ENCODE assay signal across 11 cellular contexts in the genomic region with DNA sequence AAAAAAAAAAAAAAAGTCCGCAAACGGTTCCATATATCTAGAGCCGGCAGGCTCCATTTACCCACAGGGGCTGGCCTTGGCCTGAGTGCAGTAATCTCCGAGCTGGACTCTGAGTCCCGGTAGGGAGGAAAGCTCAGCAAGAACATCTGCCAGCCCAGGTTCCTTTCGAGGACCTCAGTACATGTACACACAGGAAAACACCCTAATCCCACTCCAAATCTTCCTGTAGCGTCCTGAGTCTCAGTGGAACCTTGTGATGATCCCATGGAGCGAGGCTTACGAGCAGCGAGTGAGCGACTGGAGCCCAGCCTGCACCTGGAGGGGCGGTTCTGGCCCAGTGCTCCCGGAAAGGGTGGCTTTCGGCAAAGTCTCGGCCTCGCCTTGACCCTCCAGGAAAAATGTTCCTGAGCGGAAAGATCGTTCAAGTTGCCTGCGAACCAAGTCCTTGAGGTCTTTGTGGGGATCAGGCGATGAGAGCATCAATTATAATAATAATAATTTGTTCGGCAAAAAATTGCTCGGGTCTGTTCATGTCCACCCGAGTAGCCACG. TPM values are rescaled to one million over a fixed set of nuclear protein-coding genes. Genes with fewer than 3 reads are reported as not detected.
DNase-seq lines count a peak whose midpoint lies in the region; ATAC-seq, FAIRE-seq and TF ChIP-seq lines count a peak whose summit lies in the region.
"Had no signal": no experiment of that assay in that cellular context is flagged by ENCODE, and none has a peak within 500 bp of the region (broad histone marks: within the 10 kb centered on the region; RNA-seq: fewer than 3 reads in every experiment).

No MANE protein-coding gene starts in this region.

- H3K79me2 ChIP-seq in keratinocyte (ENCODE audit: control insufficient read depth, insufficient read depth, low read length): no peaks in the 10 kb centered on the region

- peak overlapping the region; percentile 90 for H2AFZ ChIP-seq in keratinocyte (ENCODE audit: control insufficient read depth, low read length)

- CTCF ChIA-PET in T-cell (lab: Charles Lee): interaction anchor here in 1 of 2 donors (0.7 kb wide), 1 partner anchor 8 kb away, joined by 6 read pairs; no protein-coding TSS in a partner anchor

- no peak for FAIRE-seq in keratinocyte (lab: Jason Lieb, UNC)
- FAIRE-seq: endometrium had no signal

- H3K4me1 Mint-ChIP-seq in CD4-positive, CD25-positive, alpha-beta regulatory T cell: peaks cover 0 to 10% (median 4%) of the 10 kb centered on the region in 4 donors
- H3K4me1 Mint-ChIP-seq in HFFc6 (ENCODE audit: low read depth): peaks cover 27% of the 10 kb centered on the region
- H3K4me1 Mint-ChIP-seq in activated T-helper 2 cell treated with anti-CD3 and anti-CD28 coated beads, Interferon-gamma antibody, Interleukin-2, Interleukin-4, amounts not matched to agents 10 μg/mL and 5 μg/mL and 100 μg/mL, durations not matched to agents 14 hours and 24 hours and 36 hours (ENCODE audit: low read depth): peaks cover 18% of the 10 kb centered on the region
- peaks cover 0 to 7% (median 5%) of the 10 kb centered on the region in 3 donors for H3K4me1 Mint-ChIP-seq in T-cell

- no peaks in the 10 kb centered on the region for H3K9me1 ChIP-seq in keratinocyte (ENCODE audit: control insufficient read depth, extremely low read depth, insufficient read depth, low read length)

- H3K27ac ChIP-seq in CD4-positive, CD25-positive, alpha-beta regulatory T cell (ENCODE audit: insufficient read depth, low read length, poor library complexity, severe bottlenecking): no peak overlapping the region
- H3K27ac ChIP-seq in keratinocyte (ENCODE audit: control insufficient read depth, insufficient read depth, low read length): no peak overlapping the region

- ATAC-seq in CD4-positive, CD25-positive, alpha-beta regulatory T cell (ENCODE audit: low read depth in 2 of 2): no peak
- ATAC-seq in T-cell (replicated peaks in 1 of 4) (no peak), GM21825 (IDR thresholded peaks at IDR 0.05; ENCODE audit: unreplicated experiment) (no peak)
- ATAC-seq: naive thymus-derived CD8-positive, alpha-beta T cell had no signal

- peak overlapping the region in 2 of 3 donors; percentile 54 to 83 for H3K27ac Mint-ChIP-seq in CD4-positive, CD25-positive, alpha-beta regulatory T cell
- H3K27ac Mint-ChIP-seq in HFFc6 (no peak overlapping the region), T-cell (peak overlapping the region in 1 of 2 donors; percentile 71)
- H3K27ac Mint-ChIP-seq in activated T-helper 2 cell treated with anti-CD3 and anti-CD28 coated beads, Interferon-gamma antibody, Interleukin-2, Interleukin-4, amounts not matched to agents 10 μg/mL and 5 μg/mL and 100 μg/mL, durations not matched to agents 14 hours and 24 hours and 36 hours: no peak overlapping the region

- peak overlapping the region; percentile 55 for H3K9ac ChIP-seq in keratinocyte (ENCODE audit: control insufficient read depth, extremely low read depth, insufficient read depth, low read length)

- intact Hi-C loops in activated T-helper 2 cell treated with anti-CD3 and anti-CD28 coated beads, Interferon-gamma antibody, Interleukin-2, Interleukin-4, amounts not matched to agents 10 μg/mL and 5 μg/mL and 100 μg/mL, durations not matched to agents 14 hours and 24 hours and 36 hours (cut with micrococcal nuclease): loop anchor here (2.0 to 10.0 kb wide), 3 partner anchors 45 to 269 kb away; no protein-coding TSS in a partner anchor

- no peaks in the 10 kb centered on the region for H3K4me1 ChIP-seq in CD4-positive, CD25-positive, alpha-beta regulatory T cell (ENCODE audit: control insufficient read depth, insufficient read depth, low read length, poor library complexity, severe bottlenecking)
- peaks cover 7% of the 10 kb centered on the region for H3K4me1 ChIP-seq in keratinocyte (ENCODE audit: control insufficient read depth, extremely low read depth, insufficient read depth, low read length)

- peak overlapping the region in 1 of 4 donors; percentile 46 for H3K4me3 Mint-ChIP-seq in CD4-positive, CD25-positive, alpha-beta regulatory T cell
- H3K4me3 Mint-ChIP-seq in HFFc6 (peak overlapping the region; percentile 86), T-cell (no peak overlapping the region)
- peak overlapping the region; percentile 68 for H3K4me3 Mint-ChIP-seq in activated T-helper 2 cell treated with anti-CD3 and anti-CD28 coated beads, Interferon-gamma antibody, Interleukin-2, Interleukin-4, amounts not matched to agents 10 μg/mL and 5 μg/mL and 100 μg/mL, durations not matched to agents 14 hours and 24 hours and 36 hours (ENCODE audit: low read depth)

- dilution Hi-C loops in keratinocyte (cut with MboI; ENCODE audit: extremely low pct_ligation_motif_present, low sequenced_read_pairs): no loop called here

- peaks cover 87% of the 10 kb centered on the region for H3K27me3 Mint-ChIP-seq in CD4-positive, CD25-positive, alpha-beta regulatory T cell
- H3K27me3 Mint-ChIP-seq in HFFc6 (ENCODE audit: insufficient read depth): peaks cover 34% of the 10 kb centered on the region
- H3K27me3 Mint-ChIP-seq in activated T-helper 2 cell treated with anti-CD3 and anti-CD28 coated beads, Interferon-gamma antibody, Interleukin-2, Interleukin-4, amounts not matched to agents 10 μg/mL and 5 μg/mL and 100 μg/mL, durations not matched to agents 14 hours and 24 hours and 36 hours (ENCODE audit: low read depth): peaks cover 68% of the 10 kb centered on the region
- peaks cover 76 to 87% of the 10 kb centered on the region in 2 donors for H3K27me3 Mint-ChIP-seq in T-cell

- peaks cover 62% of the 10 kb centered on the region for H3K27me3 ChIP-seq in CD4-positive, CD25-positive, alpha-beta regulatory T cell (ENCODE audit: control insufficient read depth, insufficient read depth, low read length)
- peaks cover 24% of the 10 kb centered on the region for H3K27me3 ChIP-seq in keratinocyte (ENCODE audit: control insufficient read depth, extremely low read depth, insufficient read depth, low read length)

- no peaks in the 10 kb centered on the region for H3K36me3 Mint-ChIP-seq in CD4-positive, CD25-positive, alpha-beta regulatory T cell
- H3K36me3 Mint-ChIP-seq in HFFc6 (ENCODE audit: low read depth) (peaks cover 11% of the 10 kb centered on the region; the same call in 1 of the 2 replicates), T-cell (peaks cover 7% of the 10 kb centered on the region)
- peaks cover 11% of the 10 kb centered on the region for H3K36me3 Mint-ChIP-seq in activated T-helper 2 cell treated with anti-CD3 and anti-CD28 coated beads, Interferon-gamma antibody, Interleukin-2, Interleukin-4, amounts not matched to agents 10 μg/mL and 5 μg/mL and 100 μg/mL, durations not matched to agents 14 hours and 24 hours and 36 hours (ENCODE audit: low read depth)

- peaks cover 28 to 43% of the 10 kb centered on the region in 2 experiments for H3K9me3 ChIP-seq in CD4-positive, CD25-positive, alpha-beta regulatory T cell (ENCODE audit: control insufficient read depth in 2 of 2, low read length in 2 of 2)
- no peaks in the 10 kb centered on the region for H3K9me3 ChIP-seq in keratinocyte (ENCODE audit: control insufficient read depth, low read depth, low read length)

- no peak for TF ChIP-seq CTCF in HFFc6 (IDR thresholded peaks at IDR 0.05)
- TF ChIP-seq CTCF in keratinocyte (optimal IDR thresholded peaks at IDR 0.05 in 1 of 3, IDR thresholded peaks at IDR 0.05 in 1 of 3, conservative IDR thresholded peaks at IDR 0.05 in 1 of 3; ENCODE audit: extremely low read depth in 1 of 3, insufficient read depth in 2 of 3, low read length in 3 of 3): no peak

- H3K4me2 ChIP-seq in keratinocyte (ENCODE audit: control insufficient read depth, extremely low read depth, insufficient read depth, low read depth, low read length): peak overlapping the region; percentile 80

- H3K9me3 Mint-ChIP-seq in CD4-positive, CD25-positive, alpha-beta regulatory T cell: peaks cover 10 to 45% (median 19%) of the 10 kb centered on the region in 7 donors
- H3K9me3 Mint-ChIP-seq in HFFc6 (peaks cover 5% of the 10 kb centered on the region; the same call in 1 of the 2 replicates), T-cell (peaks cover 8 to 31% (median 17%) of the 10 kb centered on the region in 3 donors)
- H3K9me3 Mint-ChIP-seq in activated T-helper 2 cell treated with anti-CD3 and anti-CD28 coated beads, Interferon-gamma antibody, Interleukin-2, Interleukin-4, amounts not matched to agents 10 μg/mL and 5 μg/mL and 100 μg/mL, durations not matched to agents 14 hours and 24 hours and 36 hours: peaks cover 25% of the 10 kb centered on the region

- POLR2A ChIA-PET in T-cell (lab: Charles Lee): no interaction called here

- no peak for DNase-seq in CD4-positive, CD25-positive, alpha-beta regulatory T cell
- DNase-seq in HFFc6 (no peak), keratinocyte (ENCODE audit: low read depth, low spot score) (no peak), medulla oblongata (ENCODE audit: extremely low spot score) (no peak), SK-N-DZ (ENCODE audit: low spot score) (no peak), T-cell (no peak)
- no peak for DNase-seq in activated T-helper 2 cell treated with anti-CD3 and anti-CD28 coated beads, Interferon-gamma antibody, Interleukin-2, Interleukin-4, amounts not matched to agents 10 μg/mL and 5 μg/mL and 100 μg/mL, durations not matched to agents 14 hours and 24 hours and 36 hours (ENCODE audit: low spot score)
- DNase-seq: activated CD4-positive, CD25-positive, alpha-beta regulatory T cell; naive thymus-derived CD8-positive, alpha-beta T cell had no signal

- H3K36me3 ChIP-seq in CD4-positive, CD25-positive, alpha-beta regulatory T cell (ENCODE audit: control insufficient read depth, insufficient read depth, low read length): no peaks in the 10 kb centered on the region
- H3K36me3 ChIP-seq in keratinocyte (ENCODE audit: control insufficient read depth in 2 of 2, extremely low read depth in 1 of 2, insufficient read depth in 2 of 2, low read length in 2 of 2): no peaks in the 10 kb centered on the region

- no peak overlapping the region for H3K4me3 ChIP-seq in CD4-positive, CD25-positive, alpha-beta regulatory T cell (ENCODE audit: low read depth, low read length)
- H3K4me3 ChIP-seq in keratinocyte (ENCODE audit: control insufficient read depth in 2 of 3, extremely low read depth in 1 of 3, insufficient read depth in 2 of 3, low read depth in 1 of 3, low read length in 3 of 3): peak overlapping the region; percentile 43 to 74 (median 74)

- H4K20me1 ChIP-seq in keratinocyte (ENCODE audit: control insufficient read depth, extremely low read depth, insufficient read depth, low read length): no peaks in the 10 kb centered on the region

RNA-seq across cellular contexts. Expression of a gene that starts 32.1 kb away (rescaled TPM):
- 0.49 TPM for total RNA-seq in CD4-positive, CD25-positive, alpha-beta regulatory T cell
- 1 to 10 TPM in 1 of 4 donors, under 1 TPM in 3; 0.19 to 1.7 (median 0.49) TPM for polyA plus RNA-seq in CD4-positive, CD25-positive, alpha-beta regulatory T cell
- total RNA-seq in HFFc6 (2021; fragmentation: NEBNext Ultra II Directional; extraction: Animal tissue kit (Norgen Biotek cat#: 25700)): not detected
- total RNA-seq in activated T-helper 2 cell treated with anti-CD3 and anti-CD28 coated beads, Interferon-gamma antibody, Interleukin-2, Interleukin-4, amounts not matched to agents 10 μg/mL and 5 μg/mL and 100 μg/mL, durations not matched to agents 14 hours and 24 hours and 36 hours: 0.55 and 0.57 TPM in 2 replicates
- polyA plus RNA-seq in keratinocyte: 7.5 to 8.9 TPM (median 8.7 TPM) in 3 replicates
- 1.1 TPM for polyA plus RNA-seq in keratinocyte (2011; ENCODE audit: low read depth)
- polyA plus RNA-seq in keratinocyte (2011; cell fraction: cytosol; rRNA removed): 7.9 and 8.4 TPM in 2 replicates
- 9.1 and 9.9 TPM in 2 replicates for polyA plus RNA-seq in keratinocyte (2011; cell fraction: nucleus; rRNA removed)
- 4.3 and 5.6 TPM in 2 replicates for polyA plus RNA-seq in keratinocyte (2012; ENCODE audit: low replicate concordance)
- polyA minus RNA-seq in keratinocyte: 4.5 to 9.8 TPM (median 5.2 TPM) in 3 replicates
- polyA minus RNA-seq in keratinocyte (2011; cell fraction: cytosol; rRNA and poly(A)+ RNA removed): 3.5 TPM
- polyA minus RNA-seq in keratinocyte (2011; cell fraction: nucleus; rRNA and poly(A)+ RNA removed): 2.3 and 2.4 TPM in 2 replicates
- polyA plus RNA-seq in SK-N-DZ (2014; cell fraction: cytosol; rRNA removed): not detected in 2 replicates
- not detected in 2 replicates for polyA plus RNA-seq in SK-N-DZ (2014; cell fraction: nucleus; rRNA removed)
- total RNA-seq in T-cell: 1 to 10 TPM in 4 of 5 donors, under 1 TPM in 1; 0.43 to 3.2 (median 2.1) TPM

RNA-seq across cellular contexts. Expression of a gene that starts 32.5 kb away (rescaled TPM):
- total RNA-seq in CD4-positive, CD25-positive, alpha-beta regulatory T cell: not detected
- not detected for polyA plus RNA-seq in CD4-positive, CD25-positive, alpha-beta regulatory T cell
- not detected for total RNA-seq in HFFc6 (2021; fragmentation: NEBNext Ultra II Directional; extraction: Animal tissue kit (Norgen Biotek cat#: 25700))
- not detected in 2 replicates for total RNA-seq in activated T-helper 2 cell treated with anti-CD3 and anti-CD28 coated beads, Interferon-gamma antibody, Interleukin-2, Interleukin-4, amounts not matched to agents 10 μg/mL and 5 μg/mL and 100 μg/mL, durations not matched to agents 14 hours and 24 hours and 36 hours
- polyA plus RNA-seq in keratinocyte: 0.01 TPM in 1 of 3 replicates, not detected in the others
- polyA plus RNA-seq in keratinocyte (2011; ENCODE audit: low read depth): not detected
- not detected in 2 replicates for polyA plus RNA-seq in keratinocyte (2011; cell fraction: cytosol; rRNA removed)
- 0.03 and 0.04 TPM in 2 replicates for polyA plus RNA-seq in keratinocyte (2011; cell fraction: nucleus; rRNA removed)
- not detected in 2 replicates for polyA plus RNA-seq in keratinocyte (2012; ENCODE audit: low replicate concordance)
- not detected in 3 replicates for polyA minus RNA-seq in keratinocyte
- polyA minus RNA-seq in keratinocyte (2011; cell fraction: cytosol; rRNA and poly(A)+ RNA removed): not detected
- polyA minus RNA-seq in keratinocyte (2011; cell fraction: nucleus; rRNA and poly(A)+ RNA removed): not detected in 2 replicates
- not detected in 2 replicates for polyA plus RNA-seq in SK-N-DZ (2014; cell fraction: cytosol; rRNA removed)
- not detected in 2 replicates for polyA plus RNA-seq in SK-N-DZ (2014; cell fraction: nucleus; rRNA removed)
- not detected for total RNA-seq in T-cell
- total RNA-seq: naive thymus-derived CD8-positive, alpha-beta T cell had no signal
- polyA plus RNA-seq: naive thymus-derived CD8-positive, alpha-beta T cell had no signal

Comparison
In these comparisons a context has a peak if more than half of its experiments do, and no peak if none do; other contexts are left out.
1. H3K27ac Mint-ChIP-seq: peak in CD4-positive, CD25-positive, alpha-beta regulatory T cell (2 of 3); none in HFFc6 (single experiment) and activated T-helper 2 cell treated with anti-CD3 and anti-CD28 coated beads, Interferon-gamma antibody, Interleukin-2, Interleukin-4, amounts not matched to agents 10 μg/mL and 5 μg/mL and 100 μg/mL, durations not matched to agents 14 hours and 24 hours and 36 hours (single experiment).
2. H3K4me3 Mint-ChIP-seq: peak in HFFc6 (single experiment) and activated T-helper 2 cell treated with anti-CD3 and anti-CD28 coated beads, Interferon-gamma antibody, Interleukin-2, Interleukin-4, amounts not matched to agents 10 μg/mL and 5 μg/mL and 100 μg/mL, durations not matched to agents 14 hours and 24 hours and 36 hours (single experiment); none in T-cell (0 of 3).